9 cellular contexts compared by ENCODE assay signal in genomic region chr17:42563543-42563942, GRCh38. TPM values are rescaled to one million over a fixed set of nuclear protein-coding genes. Genes with fewer than 3 reads are reported as not detected.
DNase-seq lines count a peak whose midpoint lies in the region; ATAC-seq and TF ChIP-seq lines count a peak whose summit lies in the region.
"Had no signal": no experiment of that assay in that cellular context is flagged by ENCODE, and none has a peak within 500 bp of the region (broad histone marks: within the 10 kb centered on the region; RNA-seq: fewer than 3 reads in every experiment).

No MANE protein-coding gene starts in this region.

- no peak for TF ChIP-seq POLR2A in testis (IDR thresholded peaks at IDR 0.05)

- H3K27me3 ChIP-seq in testis = no peaks in the 10 kb centered on the region

- peak overlapping the region; percentile 91 for H3K4me3 Mint-ChIP-seq in activated naive CD8-positive, alpha-beta T cell treated with anti-CD3 and anti-CD28 coated beads, Interleukin-2, amount 50 U/mL, for 24 hours

- ATAC-seq in activated naive CD8-positive, alpha-beta T cell treated with anti-CD3 and anti-CD28 coated beads, Interleukin-2, amount 50 U/mL, for 24 hours = no peak
- ATAC-seq in HG02763 (IDR thresholded peaks at IDR 0.05; ENCODE audit: unreplicated experiment) = no peak

- DNase-seq in AG10803 (ENCODE audit: low read depth) (no peak), HFF-Myc (ENCODE audit: extremely low read depth, low read depth) (no peak), NCI-H526 (lab: John Stamatoyannopoulos, UW) (no peak), T1000 (lab: John Stamatoyannopoulos, UW) (no peak), testis (no peak)
- no peak for DNase-seq in activated naive CD8-positive, alpha-beta T cell treated with anti-CD3 and anti-CD28 coated beads, Interleukin-2, amount 50 U/mL, for 24 hours
- DNase-seq: midbrain had no signal

- TF ChIP-seq CTCF in AG10803 (conservative IDR thresholded peaks at IDR 0.05; ENCODE audit: low read length) = no peak
- no peak for TF ChIP-seq CTCF in HFF-Myc (IDR thresholded peaks at IDR 0.05; ENCODE audit: low read depth, low read length, missing control alignments)
- no peak for TF ChIP-seq CTCF in testis (IDR thresholded peaks at IDR 0.05)

- H3K27ac ChIP-seq in mesodermal cell (ENCODE audit: low read depth, low read length, severe bottlenecking) = no peak overlapping the region
- peak overlapping the region in 1 of 2 donors; percentile 39 for H3K27ac ChIP-seq in testis

- no peaks in the 10 kb centered on the region for H3K9me3 Mint-ChIP-seq in activated naive CD8-positive, alpha-beta T cell treated with anti-CD3 and anti-CD28 coated beads, Interleukin-2, amount 50 U/mL, for 24 hours

- H3K4me1 ChIP-seq in mesodermal cell (ENCODE audit: control insufficient read depth, insufficient read depth, low read length, poor library complexity, severe bottlenecking) = peaks cover 19% of the 10 kb centered on the region
- H3K4me1 ChIP-seq in testis = peaks cover 31% of the 10 kb centered on the region

- H3K36me3 Mint-ChIP-seq in activated naive CD8-positive, alpha-beta T cell treated with anti-CD3 and anti-CD28 coated beads, Interleukin-2, amount 50 U/mL, for 24 hours (ENCODE audit: low read depth) = peaks cover 18% of the 10 kb centered on the region

- WGBS in mesodermal cell (ENCODE audit: insufficient coverage in 2 of 2), 2 experiments = 86 to 100% methylated on average over 1 of the region's 1 CpG
- WGBS in testis, 2 donors = 36 to 62% methylated on average over 1 of the region's 1 CpG

- peaks cover 44% of the 10 kb centered on the region for H3K4me1 Mint-ChIP-seq in activated naive CD8-positive, alpha-beta T cell treated with anti-CD3 and anti-CD28 coated beads, Interleukin-2, amount 50 U/mL, for 24 hours

- peak overlapping the region; percentile 92 for H3K27ac Mint-ChIP-seq in activated naive CD8-positive, alpha-beta T cell treated with anti-CD3 and anti-CD28 coated beads, Interleukin-2, amount 50 U/mL, for 24 hours

- peaks cover 37% of the 10 kb centered on the region for H3K36me3 ChIP-seq in mesodermal cell (ENCODE audit: control insufficient read depth, insufficient read depth, low read length)
- H3K36me3 ChIP-seq in testis (ENCODE audit: low read depth, missing control alignments) = no peaks in the 10 kb centered on the region

- intact Hi-C loops in testis (cut with DNase I; ENCODE audit: low total_unique reads) = no loop called here

- H3K9me3 ChIP-seq in mesodermal cell (ENCODE audit: control insufficient read depth, low read length) (no peaks in the 10 kb centered on the region), testis (no peaks in the 10 kb centered on the region)

- no peaks in the 10 kb centered on the region for H3K27me3 Mint-ChIP-seq in activated naive CD8-positive, alpha-beta T cell treated with anti-CD3 and anti-CD28 coated beads, Interleukin-2, amount 50 U/mL, for 24 hours

- H3K4me3 ChIP-seq in AG10803 (ENCODE audit: low read length) = peak overlapping the region; percentile 95
- H3K4me3 ChIP-seq in HFF-Myc (replicated peaks; ENCODE audit: low read depth, low read length) = peak overlapping the region; percentile 99
- H3K4me3 ChIP-seq in mesodermal cell (ENCODE audit: extremely low read depth, insufficient read depth, low read length, poor library complexity, severe bottlenecking) = peak overlapping the region; percentile 87
- H3K4me3 ChIP-seq in testis = no peak overlapping the region

RNA-seq across cellular contexts. Expression of gene COASY, which starts 1.6 kb away (rescaled TPM):
- 68.8 TPM for polyA plus RNA-seq in mesodermal cell (2013, experiment 1 of 2)
- 60.4 TPM for polyA plus RNA-seq in mesodermal cell (2013, experiment 2 of 2)
- total RNA-seq in testis = 10 to 100 TPM; 52.8 to 68.5 TPM
- polyA plus RNA-seq in testis (ENCODE audit: insufficient read depth, low read depth, low replicate concordance) = 103 TPM

RNA-seq across cellular contexts. Expression of gene MLX, which starts 3.4 kb away (rescaled TPM):
- 39.2 TPM for polyA plus RNA-seq in mesodermal cell (2013, experiment 1 of 2)
- 34.6 TPM for polyA plus RNA-seq in mesodermal cell (2013, experiment 2 of 2)
- total RNA-seq in testis = 10 to 100 TPM; 27.6 to 38.6 TPM
- 26.7 TPM for polyA plus RNA-seq in testis (ENCODE audit: insufficient read depth, low read depth, low replicate concordance)

RNA-seq across cellular contexts. Expression of gene HSD17B1, which starts 10.8 kb away (rescaled TPM):
- 0.92 TPM for polyA plus RNA-seq in mesodermal cell (2013, experiment 1 of 2)
- 0.71 TPM for polyA plus RNA-seq in mesodermal cell (2013, experiment 2 of 2)
- total RNA-seq in testis = 10 to 100 TPM; 13.8 to 14.4 TPM
- polyA plus RNA-seq in testis (ENCODE audit: insufficient read depth, low read depth, low replicate concordance) = 7.1 TPM

RNA-seq across cellular contexts. Expression of gene PSMC3IP, which starts 14.0 kb away (rescaled TPM):
- polyA plus RNA-seq in mesodermal cell (2013, experiment 1 of 2) = 13.9 TPM
- polyA plus RNA-seq in mesodermal cell (2013, experiment 2 of 2) = 12.8 TPM
- total RNA-seq in testis = 10 to 100 TPM; 17.2 to 27.2 TPM
- polyA plus RNA-seq in testis (ENCODE audit: insufficient read depth, low read depth, low replicate concordance) = 45.3 TPM

RNA-seq across cellular contexts. Expression of gene NAGLU, which starts 27.5 kb away (rescaled TPM):
- polyA plus RNA-seq in mesodermal cell (2013, experiment 1 of 2) = 20.3 TPM
- polyA plus RNA-seq in mesodermal cell (2013, experiment 2 of 2) = 17.8 TPM
- total RNA-seq in testis = 10 to 100 TPM; 37.6 to 40.6 TPM
- 18.9 TPM for polyA plus RNA-seq in testis (ENCODE audit: insufficient read depth, low read depth, low replicate concordance)

Comparison
In these comparisons a context has a peak if more than half of its experiments do, and no peak if none do; other contexts are left out.
1. H3K4me3 ChIP-seq: peak in AG10803 (single experiment), HFF-Myc (single experiment) and mesodermal cell (single experiment); none in testis (0 of 2).